16 cellular contexts compared by ENCODE assay signal in genomic region chr5:19920761-19921160, GRCh38.
DNase-seq lines count a peak whose midpoint lies in the region; ATAC-seq, FAIRE-seq and TF ChIP-seq lines count a peak whose summit lies in the region.
"Had no signal": no experiment of that assay in that cellular context is flagged by ENCODE, and none has a peak within 500 bp of the region (broad histone marks: within the 10 kb centered on the region; RNA-seq: fewer than 3 reads in every experiment).

No MANE protein-coding gene starts in this region.

- TF ChIP-seq CTCF in A549 (IDR thresholded peaks at IDR 0.05) (no peak), mammary epithelial cell (conservative IDR thresholded peaks at IDR 0.05 in 1 of 2, IDR thresholded peaks at IDR 0.05 in 1 of 2; ENCODE audit: extremely low read depth in 1 of 2, insufficient read depth in 1 of 2, low read depth in 1 of 2, low read length in 2 of 2) (no peak), fibroblast of the aortic adventitia (IDR thresholded peaks at IDR 0.05; ENCODE audit: insufficient read depth, low read length) (no peak), omental fat pad (IDR thresholded peaks at IDR 0.05) (no peak)

- no peaks in the 10 kb centered on the region for H3K4me1 ChIP-seq in A549
- H3K4me1 ChIP-seq in mammary epithelial cell (ENCODE audit: insufficient read depth, low read length) = peaks cover 4% of the 10 kb centered on the region
- H3K4me1 ChIP-seq: HAP-1 had no signal

- 68% methylated on average over 4 of the region's 4 CpGs for WGBS in A549 (ENCODE audit: missing lambda C conversion rate)
- 98% methylated on average over 4 of the region's 4 CpGs for WGBS in mammary epithelial cell (ENCODE audit: low coverage, missing lambda C conversion rate)

- no peak for FAIRE-seq in A549 (lab: Jason Lieb, UNC)

- no peaks in the 10 kb centered on the region for H3K27me3 ChIP-seq in mammary epithelial cell (ENCODE audit: insufficient read depth, low read length)

- TF ChIP-seq EP300 in A549 (IDR thresholded peaks at IDR 0.05) = no peak

- H2AFZ ChIP-seq in mammary epithelial cell (ENCODE audit: low read depth, low read length) = no peak overlapping the region
- H2AFZ ChIP-seq: PC-9 had no signal

- POLR2A ChIA-PET in A549 (lab: Yijun Ruan, JAX) = no interaction called here

- H3K4me3 ChIP-seq in A549 (no peak overlapping the region), mammary epithelial cell (replicated peaks in 1 of 3; ENCODE audit: insufficient read depth in 1 of 3, low read depth in 2 of 3, low read length in 3 of 3) (no peak overlapping the region), fibroblast of the aortic adventitia (ENCODE audit: low read depth, low read length) (no peak overlapping the region)
- H3K4me3 ChIP-seq: HAP-1, PC-9 had no signal

- no peaks in the 10 kb centered on the region for H3K9me3 ChIP-seq in A549
- no peaks in the 10 kb centered on the region for H3K9me3 ChIP-seq in mammary epithelial cell (replicated peaks; ENCODE audit: insufficient read depth, low read length)
- H3K9me3 ChIP-seq: HAP-1 had no signal

- no peak overlapping the region for H3K9ac ChIP-seq in mammary epithelial cell (ENCODE audit: insufficient read depth, low read length)

- in situ Hi-C loops in mammary epithelial cell (cut with MboI; ENCODE audit: low sequenced_read_pairs in 2 of 2) = no loop called here

- DNase-seq in A549 (ENCODE audit: low read depth in 1 of 2, low spot score in 1 of 2) = no peak
- peak; percentile 19 for DNase-seq in HT1080 (ENCODE audit: low read depth)
- DNase-seq in mammary epithelial cell = peak; percentile 26
- peak; percentile 48 for DNase-seq in fibroblast of the aortic adventitia (ENCODE audit: low read depth)
- no peak for DNase-seq in SW 1271 (lab: John Stamatoyannopoulos, UW)
- no peak for DNase-seq in omental fat pad (ENCODE audit: low spot score)
- DNase-seq in Ammon's horn (ENCODE audit: low spot score) = no peak
- DNase-seq in AML-193 (lab: John Stamatoyannopoulos, UW) = no peak
- DNase-seq: CD4-positive, CD25-positive, alpha-beta regulatory T cell; GDM1; NCI-H146; NCI-H2081 treated with DMSO at 0.1 percent for 48 hours; NCI-H2227 treated with DMSO at 0.1 percent for 48 hours; PC-9 had no signal

- dilution Hi-C loops in mammary epithelial cell (cut with HindIII; ENCODE audit: low sequenced_read_pairs) = no loop called here

- TF ChIP-seq POLR2A in A549 (IDR thresholded peaks at IDR 0.05; ENCODE audit: low read length) = no peak

- no peak overlapping the region for H3K27ac ChIP-seq in A549
- no peak overlapping the region for H3K27ac ChIP-seq in mammary epithelial cell (ENCODE audit: insufficient read depth, low read depth, low read length)
- H3K27ac ChIP-seq: PC-9 had no signal

- CTCF ChIA-PET in A549 (lab: Yijun Ruan, JAX) (no interaction called here), mammary epithelial cell (lab: Charles Lee; ENCODE audit: low non-redundant PET) (no interaction called here)

- BruUV-seq in mammary epithelial cell (replicated peaks; lab: Mats Ljungman, UMichigan) = no TSS peak

- ATAC-seq in A549 = no peak
- ATAC-seq in omental fat pad (ENCODE audit: low FRiP score) = no peak
- ATAC-seq: Right ventricle myocardium inferior had no signal

- intact Hi-C loops in mammary epithelial cell (cut with micrococcal nuclease) = no loop called here

- no peaks in the 10 kb centered on the region for H4K20me1 ChIP-seq in mammary epithelial cell (ENCODE audit: insufficient read depth, low read length)

- H3K36me3 ChIP-seq in mammary epithelial cell (ENCODE audit: insufficient read depth, low read length) = no peaks in the 10 kb centered on the region
- H3K36me3 ChIP-seq: HAP-1 had no signal

- no peak for TF ChIP-seq RAD21 in A549 (conservative IDR thresholded peaks at IDR 0.05 in 1 of 2, IDR thresholded peaks at IDR 0.05 in 1 of 2)

- no peaks in the 10 kb centered on the region for H3K79me2 ChIP-seq in mammary epithelial cell (ENCODE audit: insufficient read depth, low read length)

- H3K4me2 ChIP-seq in A549 (no peak overlapping the region), mammary epithelial cell (ENCODE audit: insufficient read depth, low read depth, low read length) (no peak overlapping the region)
- H3K4me2 ChIP-seq: PC-9 had no signal

TF ChIP-seq in A549, 52 proteins besides CTCF, POLR2A, EP300 and RAD21:
- TF ChIP-seq NFE2L2 (conservative IDR thresholded peaks at IDR 0.05; ENCODE audit: low read length) = no peak
- no peak for TF ChIP-seq HEYL (CRISPR knock-in tag; IDR thresholded peaks at IDR 0.05)
- TF ChIP-seq ZSCAN20 (CRISPR knock-in tag; IDR thresholded peaks at IDR 0.05) = no peak
- TF ChIP-seq SMC3 (IDR thresholded peaks at IDR 0.05) = no peak
- no peak for TF ChIP-seq GATA3 (IDR thresholded peaks at IDR 0.05; ENCODE audit: borderline replicate concordance)
- no peak for TF ChIP-seq CBX2 (IDR thresholded peaks at IDR 0.05; ENCODE audit: borderline replicate concordance, low read depth)
- TF ChIP-seq FOSL2 (IDR thresholded peaks at IDR 0.05) = no peak
- TF ChIP-seq FOSL2 (CRISPR knock-in tag; IDR thresholded peaks at IDR 0.05) = 0 out of 2 replicates have a peak, but pooled peaks have one; percentile 4
- TF ChIP-seq ATOH8 (CRISPR knock-in tag; IDR thresholded peaks at IDR 0.05; ENCODE audit: low read depth) = no peak
TF ChIP-seq in A549: peak in this region for 1.

Comparison
In these comparisons a context has a peak if more than half of its experiments do, and no peak if none do; other contexts are left out.
1. DNase-seq: peak in HT1080 (single experiment), mammary epithelial cell (single experiment) and fibroblast of the aortic adventitia (single experiment); none in A549 (0 of 2), SW 1271 (0 of 2), omental fat pad (single experiment), Ammon's horn (single experiment) and AML-193 (0 of 2).